ENCODE assay signal across 8 cellular contexts in genomic region chr2:136005462-136006205, GRCh38. TPM values are rescaled to one million over a fixed set of nuclear protein-coding genes. Genes with fewer than 3 reads are reported as not detected.
DNase-seq lines count a peak whose midpoint lies in the region; ATAC-seq and TF ChIP-seq lines count a peak whose summit lies in the region.

No MANE protein-coding gene starts in this region.

- intact Hi-C loops in mucosa of descending colon (cut with DNase I, micrococcal nuclease) = no loop called here
- intact Hi-C loops in heart right ventricle (cut with DNase I) = loop anchor here in 1 of 10 donors (5.0 kb wide), 1 partner anchor 107 kb away; no protein-coding TSS in a partner anchor

- WGBS in heart right ventricle, 2 donors = 58 to 69% methylated on average over 3 of the region's 3 CpGs

- TF ChIP-seq CTCF in mucosa of descending colon (IDR thresholded peaks at IDR 0.05) (no peak), heart right ventricle (IDR thresholded peaks at IDR 0.05) (no peak)

- H3K4me1 ChIP-seq in mucosa of descending colon (ENCODE audit: low read depth) (no peaks in the 10 kb centered on the region), heart right ventricle (peaks cover 0 to 47% (median 24%) of the 10 kb centered on the region in 9 donors)

- H3K4me3 ChIP-seq in mucosa of descending colon = no peak overlapping the region
- no peak overlapping the region for H3K4me3 ChIP-seq in heart right ventricle

- no peaks in the 10 kb centered on the region for H3K27me3 ChIP-seq in heart right ventricle

- ATAC-seq in GM21723 (IDR thresholded peaks at IDR 0.05; ENCODE audit: unreplicated experiment) = peak; percentile 62
- ATAC-seq in mucosa of descending colon = peak; percentile 21
- no peak for ATAC-seq in heart right ventricle

- H3K9me3 ChIP-seq in KOPT-K1 (ENCODE audit: insufficient read depth, low read length, poor library complexity, severe bottlenecking) = no peaks in the 10 kb centered on the region
- no peaks in the 10 kb centered on the region for H3K9me3 ChIP-seq in mucosa of descending colon
- no peaks in the 10 kb centered on the region for H3K9me3 ChIP-seq in heart right ventricle

- peak; percentile 37 for DNase-seq in NCI-H2107 treated with DMSO at 0.1 percent for 48 hours (lab: John Stamatoyannopoulos, UW; ENCODE audit: unreplicated experiment)
- no peak for DNase-seq in NCI-H2107 (lab: John Stamatoyannopoulos, UW)
- no peak for DNase-seq in mucosa of descending colon
- DNase-seq in GOT3 (lab: John Stamatoyannopoulos, UW) = no peak
- DNase-seq in RKO (ENCODE audit: low spot score) = no peak
- DNase-seq in heart right ventricle = no peak

- no peaks in the 10 kb centered on the region for H3K36me3 ChIP-seq in KOPT-K1 (ENCODE audit: insufficient read depth, low read length)
- no peaks in the 10 kb centered on the region for H3K36me3 ChIP-seq in mucosa of descending colon (ENCODE audit: low read depth)
- H3K36me3 ChIP-seq in heart right ventricle = no peaks in the 10 kb centered on the region

- H3K27ac ChIP-seq in KOPT-K1 (ENCODE audit: low read depth, low read length, poor library complexity, severe bottlenecking) (peak overlapping the region; percentile 14), heart right ventricle (peak overlapping the region in 1 of 10 donors; percentile 7)

RNA-seq across cellular contexts. Expression of gene DARS1, which starts 20.2 kb away (rescaled TPM):
- total RNA-seq in mucosa of descending colon (10 to 100 TPM; 29.6 to 71.1 (median 40.3) TPM), heart right ventricle (10 to 100 TPM; 53.7 to 74.3 (median 65.7) TPM)
- 100 to 1,000 TPM in 1 of 2 donors, 10 to 100 TPM in 1; 47.8 to 136 TPM for polyA plus RNA-seq in heart right ventricle

Comparison
In these comparisons a context has a peak if more than half of its experiments do, and no peak if none do; other contexts are left out.
1. ATAC-seq: peak in GM21723 (single experiment) and mucosa of descending colon (single experiment); none in heart right ventricle (0 of 8).